In genomic region chrX:44872817-44873414, GRCh38 we compare ENCODE assay signal across 1 cellular context.
A peak's percentile ranks its signal among the peaks of the same experiment; 100 is the strongest.
TF ChIP-seq lines count a peak whose summit lies in the region.

TSS of gene KDM6A (plus strand) at chrX:44873188. CDS start at chrX:44873552, 364 bp downstream.

TF ChIP-seq in HEK293, 187 proteins besides CTCF, POLR2A, EP300 and RAD21 (continued from another document and continues in another):
- TF ChIP-seq, protein P1, sequence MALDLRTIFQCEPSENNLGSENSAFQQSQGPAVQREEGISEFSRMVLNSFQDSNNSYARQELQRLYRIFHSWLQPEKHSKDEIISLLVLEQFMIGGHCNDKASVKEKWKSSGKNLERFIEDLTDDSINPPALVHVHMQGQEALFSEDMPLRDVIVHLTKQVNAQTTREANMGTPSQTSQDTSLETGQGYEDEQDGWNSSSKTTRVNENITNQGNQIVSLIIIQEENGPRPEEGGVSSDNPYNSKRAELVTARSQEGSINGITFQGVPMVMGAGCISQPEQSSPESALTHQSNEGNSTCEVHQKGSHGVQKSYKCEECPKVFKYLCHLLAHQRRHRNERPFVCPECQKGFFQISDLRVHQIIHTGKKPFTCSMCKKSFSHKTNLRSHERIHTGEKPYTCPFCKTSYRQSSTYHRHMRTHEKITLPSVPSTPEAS (tag by site-specific recombination; IDR thresholded peaks at IDR 0.05): no peak
- no peak for TF ChIP-seq ZNF610 (tag by site-specific recombination; IDR thresholded peaks at IDR 0.05; ENCODE audit: borderline replicate concordance)
- TF ChIP-seq ZNF16 (tag by site-specific recombination; IDR thresholded peaks at IDR 0.05; ENCODE audit: low read depth): no peak
- no peak for TF ChIP-seq ZNF488 (tag by site-specific recombination; IDR thresholded peaks at IDR 0.05)
- peak; percentile 96 for TF ChIP-seq SP2 (tag by site-specific recombination; IDR thresholded peaks at IDR 0.05)
- TF ChIP-seq ZNF114 (tag by site-specific recombination; IDR thresholded peaks at IDR 0.05): no peak
- TF ChIP-seq ZSCAN23 (tag by site-specific recombination; IDR thresholded peaks at IDR 0.05): no peak
- peak; percentile 96 for TF ChIP-seq ZNF629 (tag by site-specific recombination; IDR thresholded peaks at IDR 0.05)
- TF ChIP-seq ZNF132 (tag by site-specific recombination; IDR thresholded peaks at IDR 0.05; ENCODE audit: borderline replicate concordance): no peak
- TF ChIP-seq ZNF140 (tag by site-specific recombination; IDR thresholded peaks at IDR 0.05): no peak
- TF ChIP-seq ZNF664 (tag by site-specific recombination; IDR thresholded peaks at IDR 0.05): no peak
- no peak for TF ChIP-seq ZNF48 (tag by site-specific recombination; IDR thresholded peaks at IDR 0.05)
- no peak for TF ChIP-seq BCL11A (tag by site-specific recombination; IDR thresholded peaks at IDR 0.05; ENCODE audit: low read depth)
- TF ChIP-seq ZBTB49 (tag by site-specific recombination; IDR thresholded peaks at IDR 0.05; ENCODE audit: low read depth): no peak
- TF ChIP-seq ZNF658 (tag by site-specific recombination; IDR thresholded peaks at IDR 0.05): no peak
- no peak for TF ChIP-seq ZNF626 (tag by site-specific recombination; IDR thresholded peaks at IDR 0.05)
- TF ChIP-seq ZNF654 (tag by site-specific recombination; IDR thresholded peaks at IDR 0.05; ENCODE audit: low read depth): no peak
- TF ChIP-seq, protein P2, sequence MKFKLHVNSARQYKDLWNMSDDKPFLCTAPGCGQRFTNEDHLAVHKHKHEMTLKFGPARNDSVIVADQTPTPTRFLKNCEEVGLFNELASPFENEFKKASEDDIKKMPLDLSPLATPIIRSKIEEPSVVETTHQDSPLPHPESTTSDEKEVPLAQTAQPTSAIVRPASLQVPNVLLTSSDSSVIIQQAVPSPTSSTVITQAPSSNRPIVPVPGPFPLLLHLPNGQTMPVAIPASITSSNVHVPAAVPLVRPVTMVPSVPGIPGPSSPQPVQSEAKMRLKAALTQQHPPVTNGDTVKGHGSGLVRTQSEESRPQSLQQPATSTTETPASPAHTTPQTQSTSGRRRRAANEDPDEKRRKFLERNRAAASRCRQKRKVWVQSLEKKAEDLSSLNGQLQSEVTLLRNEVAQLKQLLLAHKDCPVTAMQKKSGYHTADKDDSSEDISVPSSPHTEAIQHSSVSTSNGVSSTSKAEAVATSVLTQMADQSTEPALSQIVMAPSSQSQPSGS (tag by site-specific recombination; IDR thresholded peaks at IDR 0.05; ENCODE audit: low read depth): 0 out of 2 replicates have a peak, but pooled peaks have one; percentile 43
- no peak for TF ChIP-seq ZNF791 (tag by site-specific recombination; IDR thresholded peaks at IDR 0.05)
- no peak for TF ChIP-seq ZBTB7A (tag by site-specific recombination; IDR thresholded peaks at IDR 0.05; ENCODE audit: low read depth)
- TF ChIP-seq FEZF1 (tag by site-specific recombination; IDR thresholded peaks at IDR 0.05): peak; percentile 25
- TF ChIP-seq, protein P3, sequence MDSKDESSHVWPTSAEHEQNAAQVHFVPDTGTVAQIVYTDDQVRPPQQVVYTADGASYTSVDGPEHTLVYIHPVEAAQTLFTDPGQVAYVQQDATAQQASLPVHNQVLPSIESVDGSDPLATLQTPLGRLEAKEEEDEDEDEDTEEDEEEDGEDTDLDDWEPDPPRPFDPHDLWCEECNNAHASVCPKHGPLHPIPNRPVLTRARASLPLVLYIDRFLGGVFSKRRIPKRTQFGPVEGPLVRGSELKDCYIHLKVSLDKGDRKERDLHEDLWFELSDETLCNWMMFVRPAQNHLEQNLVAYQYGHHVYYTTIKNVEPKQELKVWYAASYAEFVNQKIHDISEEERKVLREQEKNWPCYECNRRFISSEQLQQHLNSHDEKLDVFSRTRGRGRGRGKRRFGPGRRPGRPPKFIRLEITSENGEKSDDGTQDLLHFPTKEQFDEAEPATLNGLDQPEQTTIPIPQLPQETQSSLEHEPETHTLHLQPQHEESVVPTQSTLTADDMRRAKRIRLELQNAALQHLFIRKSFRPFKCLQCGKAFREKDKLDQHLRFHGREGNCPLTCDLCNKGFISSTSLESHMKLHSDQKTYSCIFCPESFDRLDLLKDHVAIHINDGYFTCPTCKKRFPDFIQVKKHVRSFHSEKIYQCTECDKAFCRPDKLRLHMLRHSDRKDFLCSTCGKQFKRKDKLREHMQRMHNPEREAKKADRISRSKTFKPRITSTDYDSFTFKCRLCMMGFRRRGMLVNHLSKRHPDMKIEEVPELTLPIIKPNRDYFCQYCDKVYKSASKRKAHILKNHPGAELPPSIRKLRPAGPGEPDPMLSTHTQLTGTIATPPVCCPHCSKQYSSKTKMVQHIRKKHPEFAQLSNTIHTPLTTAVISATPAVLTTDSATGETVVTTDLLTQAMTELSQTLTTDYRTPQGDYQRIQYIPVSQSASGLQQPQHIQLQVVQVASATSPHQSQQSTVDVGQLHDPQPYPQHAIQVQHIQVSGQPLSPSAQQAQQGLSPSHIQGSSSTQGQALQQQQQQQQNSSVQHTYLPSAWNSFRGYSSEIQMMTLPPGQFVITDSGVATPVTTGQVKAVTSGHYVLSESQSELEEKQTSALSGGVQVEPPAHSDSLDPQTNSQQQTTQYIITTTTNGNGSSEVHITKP (tag by site-specific recombination; IDR thresholded peaks at IDR 0.05): peak; percentile 67
- no peak for TF ChIP-seq ZNF670 (tag by site-specific recombination; IDR thresholded peaks at IDR 0.05; ENCODE audit: low read depth)
- no peak for TF ChIP-seq ZNF529 (tag by site-specific recombination; IDR thresholded peaks at IDR 0.05; ENCODE audit: insufficient replicate concordance)
- no peak for TF ChIP-seq ZNF23 (tag by site-specific recombination; IDR thresholded peaks at IDR 0.05; ENCODE audit: borderline replicate concordance)
- no peak for TF ChIP-seq ZNF571 (tag by site-specific recombination; IDR thresholded peaks at IDR 0.05)
- TF ChIP-seq, protein P4, sequence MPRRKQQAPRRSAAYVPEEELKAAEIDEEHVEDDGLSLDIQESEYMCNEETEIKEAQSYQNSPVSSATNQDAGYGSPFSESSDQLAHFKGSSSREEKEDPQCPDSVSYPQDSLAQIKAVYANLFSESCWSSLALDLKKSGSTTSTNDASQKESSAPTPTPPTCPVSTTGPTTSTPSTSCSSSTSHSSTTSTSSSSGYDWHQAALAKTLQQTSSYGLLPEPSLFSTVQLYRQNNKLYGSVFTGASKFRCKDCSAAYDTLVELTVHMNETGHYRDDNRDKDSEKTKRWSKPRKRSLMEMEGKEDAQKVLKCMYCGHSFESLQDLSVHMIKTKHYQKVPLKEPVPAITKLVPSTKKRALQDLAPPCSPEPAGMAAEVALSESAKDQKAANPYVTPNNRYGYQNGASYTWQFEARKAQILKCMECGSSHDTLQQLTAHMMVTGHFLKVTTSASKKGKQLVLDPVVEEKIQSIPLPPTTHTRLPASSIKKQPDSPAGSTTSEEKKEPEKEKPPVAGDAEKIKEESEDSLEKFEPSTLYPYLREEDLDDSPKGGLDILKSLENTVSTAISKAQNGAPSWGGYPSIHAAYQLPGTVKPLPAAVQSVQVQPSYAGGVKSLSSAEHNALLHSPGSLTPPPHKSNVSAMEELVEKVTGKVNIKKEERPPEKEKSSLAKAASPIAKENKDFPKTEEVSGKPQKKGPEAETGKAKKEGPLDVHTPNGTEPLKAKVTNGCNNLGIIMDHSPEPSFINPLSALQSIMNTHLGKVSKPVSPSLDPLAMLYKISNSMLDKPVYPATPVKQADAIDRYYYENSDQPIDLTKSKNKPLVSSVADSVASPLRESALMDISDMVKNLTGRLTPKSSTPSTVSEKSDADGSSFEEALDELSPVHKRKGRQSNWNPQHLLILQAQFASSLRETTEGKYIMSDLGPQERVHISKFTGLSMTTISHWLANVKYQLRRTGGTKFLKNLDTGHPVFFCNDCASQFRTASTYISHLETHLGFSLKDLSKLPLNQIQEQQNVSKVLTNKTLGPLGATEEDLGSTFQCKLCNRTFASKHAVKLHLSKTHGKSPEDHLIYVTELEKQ (tag by site-specific recombination; IDR thresholded peaks at IDR 0.05; ENCODE audit: borderline replicate concordance): no peak
- no peak for TF ChIP-seq ZNF561 (tag by site-specific recombination; IDR thresholded peaks at IDR 0.05; ENCODE audit: borderline replicate concordance)
- no peak for TF ChIP-seq ZNF174 (tag by site-specific recombination; IDR thresholded peaks at IDR 0.05)
- TF ChIP-seq ZNF621 (tag by site-specific recombination; IDR thresholded peaks at IDR 0.05): no peak
- TF ChIP-seq KLF8 (tag by site-specific recombination; IDR thresholded peaks at IDR 0.05): peak; percentile 67
- TF ChIP-seq HOXA7 (CRISPR knock-in tag; IDR thresholded peaks at IDR 0.05; ENCODE audit: borderline replicate concordance): no peak
- TF ChIP-seq ZBTB8A (tag by site-specific recombination; IDR thresholded peaks at IDR 0.05): peak; percentile 20
- TF ChIP-seq, protein P5, sequence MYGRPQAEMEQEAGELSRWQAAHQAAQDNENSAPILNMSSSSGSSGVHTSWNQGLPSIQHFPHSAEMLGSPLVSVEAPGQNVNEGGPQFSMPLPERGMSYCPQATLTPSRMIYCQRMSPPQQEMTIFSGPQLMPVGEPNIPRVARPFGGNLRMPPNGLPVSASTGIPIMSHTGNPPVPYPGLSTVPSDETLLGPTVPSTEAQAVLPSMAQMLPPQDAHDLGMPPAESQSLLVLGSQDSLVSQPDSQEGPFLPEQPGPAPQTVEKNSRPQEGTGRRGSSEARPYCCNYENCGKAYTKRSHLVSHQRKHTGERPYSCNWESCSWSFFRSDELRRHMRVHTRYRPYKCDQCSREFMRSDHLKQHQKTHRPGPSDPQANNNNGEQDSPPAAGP (tag by site-specific recombination; IDR thresholded peaks at IDR 0.05): peak; percentile 12; the same call in 1 of the 2 replicates
- TF ChIP-seq ZBTB44 (tag by site-specific recombination; IDR thresholded peaks at IDR 0.05): no peak
- no peak for TF ChIP-seq ZNF24 (tag by site-specific recombination; IDR thresholded peaks at IDR 0.05)
- TF ChIP-seq ZBTB26 (tag by site-specific recombination; optimal IDR thresholded peaks at IDR 0.05): peak; percentile 39
- no peak for TF ChIP-seq ZNF302 (tag by site-specific recombination; IDR thresholded peaks at IDR 0.05; ENCODE audit: low read depth)
- TF ChIP-seq ZBTB1 (tag by site-specific recombination; IDR thresholded peaks at IDR 0.05): no peak
- no peak for TF ChIP-seq ZNF560 (tag by site-specific recombination; IDR thresholded peaks at IDR 0.05; ENCODE audit: borderline replicate concordance)
- TF ChIP-seq ZNF362 (tag by site-specific recombination; IDR thresholded peaks at IDR 0.05): no peak
- no peak for TF ChIP-seq ZNF19 (tag by site-specific recombination; IDR thresholded peaks at IDR 0.05; ENCODE audit: low read depth)
- no peak; the same call in 1 of the 2 replicates for TF ChIP-seq GLIS1 (tag by site-specific recombination; IDR thresholded peaks at IDR 0.05)
- TF ChIP-seq MYNN (tag by site-specific recombination; IDR thresholded peaks at IDR 0.05; ENCODE audit: borderline replicate concordance): no peak
- TF ChIP-seq MZF1 (tag by site-specific recombination; IDR thresholded peaks at IDR 0.05; ENCODE audit: borderline replicate concordance): peak; percentile 35; the same call in 1 of the 2 replicates
- TF ChIP-seq ZNF404 (tag by site-specific recombination; IDR thresholded peaks at IDR 0.05): no peak
- TF ChIP-seq ZNF138 (tag by site-specific recombination; IDR thresholded peaks at IDR 0.05; ENCODE audit: borderline replicate concordance): no peak
- TF ChIP-seq ZNF677 (tag by site-specific recombination; IDR thresholded peaks at IDR 0.05): no peak
- TF ChIP-seq ZNF585B (tag by site-specific recombination; IDR thresholded peaks at IDR 0.05): no peak
